In the genomic region with DNA sequence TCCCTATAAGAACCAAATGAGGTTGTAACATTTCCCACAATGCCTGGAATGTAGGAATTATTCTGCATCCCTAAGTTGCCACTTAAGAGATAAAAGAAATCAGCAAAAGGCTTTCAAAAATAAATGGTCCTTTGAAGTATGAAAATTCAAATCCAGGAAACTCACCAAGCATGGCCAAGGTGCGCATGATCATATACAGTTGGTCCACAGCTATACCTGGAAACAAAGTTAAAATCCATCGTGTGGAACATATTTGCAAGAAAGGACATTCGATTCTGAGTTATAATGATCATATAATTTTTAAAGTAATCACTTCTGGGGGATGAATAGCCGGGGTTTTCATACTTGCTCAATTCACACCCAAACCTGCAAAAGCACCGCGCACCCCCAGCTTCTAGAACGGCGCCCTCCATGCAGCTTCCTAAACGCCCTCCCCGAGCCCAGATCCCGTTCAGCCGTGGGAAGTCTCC, we compare ENCODE assay signal across 8 cellular contexts. TPM values are rescaled to one million over a fixed set of nuclear protein-coding genes. Genes with fewer than 3 reads are reported as not detected.
A peak's percentile ranks its signal among the peaks of the same experiment; 100 is the strongest.
DNase-seq lines count a peak whose midpoint lies in the region; ATAC-seq, FAIRE-seq and TF ChIP-seq lines count a peak whose summit lies in the region.

No MANE protein-coding gene starts in this region.

- no TSS peak for BruUV-seq in IMR-90 (replicated peaks; lab: Mats Ljungman, UMichigan)

- TF ChIP-seq POLR2A in IMR-90 (IDR thresholded peaks at IDR 0.05; ENCODE audit: low read depth, low read length), result no peak

- H3K4me1 ChIP-seq in IMR-90 (ENCODE audit: control insufficient read depth, insufficient read depth, low read length), result peaks cover 17% of the 10 kb centered on the region
- peaks cover 11% of the 10 kb centered on the region for H3K4me1 ChIP-seq in mucosa of stomach (ENCODE audit: control insufficient read depth, insufficient read depth, low read length)

- H3K27me3 ChIP-seq in IMR-90 (ENCODE audit: control insufficient read depth, insufficient read depth, low read length), result no peaks in the 10 kb centered on the region
- no peaks in the 10 kb centered on the region for H3K27me3 ChIP-seq in bronchial epithelial cell (ENCODE audit: control insufficient read depth, insufficient read depth, low read length)
- no peaks in the 10 kb centered on the region for H3K27me3 ChIP-seq in mucosa of stomach (ENCODE audit: control insufficient read depth, insufficient read depth, low read length)

- no peak overlapping the region; the same call in 1 of the 2 replicates for H4K91ac ChIP-seq in IMR-90 (ENCODE audit: insufficient read depth, low read depth, low read length)

- no peak for ATAC-seq in IMR-90 (ENCODE audit: low read depth)
- ATAC-seq in left lobe of liver, result no peak
- no peak for ATAC-seq in HG03280 (IDR thresholded peaks at IDR 0.05; ENCODE audit: unreplicated experiment)

- no peak for TF ChIP-seq CTCF in AG04449 (IDR thresholded peaks at IDR 0.05; ENCODE audit: insufficient read depth, low read length, missing control alignments)
- TF ChIP-seq CTCF in IMR-90 (conservative IDR thresholded peaks at IDR 0.05; ENCODE audit: low read depth, low read length), result no peak
- TF ChIP-seq CTCF in bronchial epithelial cell (IDR thresholded peaks at IDR 0.05; ENCODE audit: insufficient read depth, low read length, severe bottlenecking), result no peak

- peak overlapping the region; percentile 58 for H3K23ac ChIP-seq in IMR-90 (ENCODE audit: low read depth, low read length)

- H3K9me3 ChIP-seq in IMR-90 (ENCODE audit: control insufficient read depth, insufficient read depth, low read length) (no peaks in the 10 kb centered on the region), mucosa of stomach (ENCODE audit: control insufficient read depth, low read length) (no peaks in the 10 kb centered on the region)

- peaks cover 33 to 56% of the 10 kb centered on the region in 2 experiments for H3K79me1 ChIP-seq in IMR-90 (ENCODE audit: low read depth in 1 of 2, low read length in 2 of 2)

- intact Hi-C loops in IMR-90 (cut with micrococcal nuclease), result no loop called here

- H2AK9ac ChIP-seq in IMR-90 (replicated peaks; ENCODE audit: low read depth, low read length, poor library complexity), result peak overlapping the region; percentile 95

- peak overlapping the region; percentile 81 for H3K14ac ChIP-seq in IMR-90 (replicated peaks; ENCODE audit: low read depth, low read length)

- dilution Hi-C loops in IMR-90 (cut with HindIII; ENCODE audit: low sequenced_read_pairs, unreplicated experiment), result no loop called here

- FAIRE-seq in bronchial epithelial cell (lab: Jason Lieb, UNC), result no peak

- DNase-seq in AG04449 (ENCODE audit: low read depth, low spot score), result no peak
- DNase-seq in IMR-90, result no peak
- DNase-seq in bronchial epithelial cell (ENCODE audit: low read depth), result no peak
- no peak for DNase-seq in left lobe of liver (ENCODE audit: low spot score)
- DNase-seq in occipital lobe (lab: John Stamatoyannopoulos, UW), result no peak
- no peak for DNase-seq in hepatic stellate cell (ENCODE audit: low spot score)

- H3K27ac ChIP-seq in IMR-90 (ENCODE audit: insufficient read depth, low read length), result peak overlapping the region; percentile 78

- no peak overlapping the region for H2BK15ac ChIP-seq in IMR-90 (ENCODE audit: low read depth, low read length)

- H4K20me1 ChIP-seq in IMR-90 (ENCODE audit: insufficient read depth, low read length), result peaks cover 13% of the 10 kb centered on the region

- H3K9ac ChIP-seq in IMR-90 (ENCODE audit: low read depth, low read length), result peak overlapping the region; percentile 93
- peak overlapping the region; percentile 76 for H3K9ac ChIP-seq in mucosa of stomach (ENCODE audit: low read length)

- CTCF ChIA-PET in AG04449 (lab: Yijun Ruan, JAX), result interaction anchor here (1.1 to 1.8 kb wide), 2 partner anchors 20 to 166 kb away, joined by 3 to 4 read pairs; no protein-coding TSS in a partner anchor
- CTCF ChIA-PET in IMR-90 (lab: Yijun Ruan, JAX), result no interaction called here

- H4K5ac ChIP-seq in IMR-90 (ENCODE audit: low read depth, low read length), result peak overlapping the region; percentile 49

- peak overlapping the region; percentile 22 to 50; a peak in 3 of 4 replicates for H4K8ac ChIP-seq in IMR-90 (ENCODE audit: low read depth in 2 of 2, low read length in 2 of 2)

- peak overlapping the region; percentile 44; the same call in 1 of the 2 replicates for H3K4ac ChIP-seq in IMR-90 (ENCODE audit: low read depth, low read length)

- in situ Hi-C loops in IMR-90 (cut with MboI; ENCODE audit: low sequenced_read_pairs), result no loop called here

- WGBS in IMR-90 (ENCODE audit: extremely low coverage in 2 of 2, insufficient read length in 1 of 2), 2 experiments, result 0% methylated on average over 3 of the region's 12 CpGs; no CpG with 5 or more reads in 1 of the 2 experiments

- POLR2A ChIA-PET in AG04449 (lab: Yijun Ruan, JAX), result interaction anchor here (1.2 to 2.3 kb wide), 2 partner anchors 10 to 94 kb away, joined by 5 to 19 read pairs; no protein-coding TSS in a partner anchor
- POLR2A ChIA-PET in IMR-90 (lab: Charles Lee; ENCODE audit: unreplicated experiment), result interaction anchor here (0.5 kb wide), 1 partner anchor 500 kb away, joined by 6 read pairs; no protein-coding TSS in a partner anchor

- peak overlapping the region; percentile 96 for H2AFZ ChIP-seq in IMR-90 (replicated peaks; ENCODE audit: low read length, poor library complexity)

- H3K9me1 ChIP-seq in IMR-90 (ENCODE audit: insufficient read depth, low read length), result peaks cover 15% of the 10 kb centered on the region

- no peak for TF ChIP-seq RAD21 in IMR-90 (IDR thresholded peaks at IDR 0.05; ENCODE audit: low read length)

- H2BK120ac ChIP-seq in IMR-90 (ENCODE audit: low read depth, low read length), result no peak overlapping the region; the same call in 1 of the 2 replicates

- peak overlapping the region; percentile 27; the same call in 1 of the 2 replicates for H3K56ac ChIP-seq in IMR-90 (ENCODE audit: extremely low read depth, insufficient read depth, low read length)

- peak overlapping the region; percentile 93 for H3K4me2 ChIP-seq in IMR-90 (ENCODE audit: low read depth, low read length)

- H3K4me3 ChIP-seq in AG04449 (ENCODE audit: low read depth, low read length), result peak overlapping the region; percentile 77
- H3K4me3 ChIP-seq in IMR-90 (ENCODE audit: insufficient read depth, low read depth, low read length), result peak overlapping the region; percentile 87
- H3K4me3 ChIP-seq in bronchial epithelial cell (ENCODE audit: low read depth, low read length), result peak overlapping the region; percentile 59
- peak overlapping the region; percentile 44 for H3K4me3 ChIP-seq in mucosa of stomach (ENCODE audit: low read length)

- peak overlapping the region; percentile 30; the same call in 1 of the 2 replicates for H2BK20ac ChIP-seq in IMR-90 (ENCODE audit: low read depth, low read length)

- peak overlapping the region; percentile 66 for H2BK5ac ChIP-seq in IMR-90 (ENCODE audit: low read depth, low read length, poor library complexity, severe bottlenecking)

- peak overlapping the region; percentile 50; the same call in 1 of the 2 replicates for H2AK5ac ChIP-seq in IMR-90 (ENCODE audit: low read depth, low read length)

- H3K36me3 ChIP-seq in IMR-90 (ENCODE audit: control insufficient read depth, insufficient read depth, low read length), result peaks cover 11% of the 10 kb centered on the region
- H3K36me3 ChIP-seq in bronchial epithelial cell (ENCODE audit: control insufficient read depth, insufficient read depth, low read length), result peaks cover 9% of the 10 kb centered on the region
- H3K36me3 ChIP-seq in mucosa of stomach (ENCODE audit: control insufficient read depth, insufficient read depth, low read length), result no peaks in the 10 kb centered on the region

- peak overlapping the region; percentile 66 for H3K18ac ChIP-seq in IMR-90 (ENCODE audit: low read depth, low read length)

TF ChIP-seq in IMR-90, 13 proteins besides CTCF, POLR2A, EP300 and RAD21:
- TF ChIP-seq BHLHE40 (IDR thresholded peaks at IDR 0.05; ENCODE audit: low read depth, low read length) (no peak), CHD1 (IDR thresholded peaks at IDR 0.05; ENCODE audit: low read depth, low read length) (0 out of 2 replicates have a peak, but pooled peaks have one; percentile 51)

RNA-seq across cellular contexts. Expression of a gene that starts 0.5 kb away (rescaled TPM):
- total RNA-seq in IMR-90 (2012; rRNA removed) (71.4 and 76.2 TPM in 2 replicates), bronchial epithelial cell (108 and 152 TPM in 2 replicates), left lobe of liver (33.9 TPM), occipital lobe (56.9 TPM)
- 75.1 and 76.4 TPM in 2 replicates for polyA plus RNA-seq in IMR-90 (2012; rRNA removed)
- polyA plus RNA-seq in IMR-90 (2012; cell fraction: cytosol; rRNA removed), result 40.3 and 63.1 TPM in 2 replicates
- 266 and 332 TPM in 2 replicates for polyA plus RNA-seq in IMR-90 (2012; cell fraction: nucleus; rRNA removed; ENCODE audit: low replicate concordance)

RNA-seq across cellular contexts. Expression of a gene that starts 8.1 kb away (rescaled TPM):
- 9.1 and 11.7 TPM in 2 replicates for total RNA-seq in IMR-90 (2012; rRNA removed)
- 13.5 and 17.5 TPM in 2 replicates for polyA plus RNA-seq in IMR-90 (2012; rRNA removed)
- polyA plus RNA-seq in IMR-90 (2012; cell fraction: cytosol; rRNA removed), result 12.9 and 25.4 TPM in 2 replicates
- 22.3 and 33.7 TPM in 2 replicates for polyA plus RNA-seq in IMR-90 (2012; cell fraction: nucleus; rRNA removed; ENCODE audit: low replicate concordance)
- 13.4 and 19.1 TPM in 2 replicates for total RNA-seq in bronchial epithelial cell
- 15.2 TPM for total RNA-seq in left lobe of liver
- 19.0 TPM for total RNA-seq in occipital lobe
